Comparison of ENCODE assay signal across 8 cellular contexts in genomic region chr11:75399344-75400109, GRCh38. TPM values are rescaled to one million over a fixed set of nuclear protein-coding genes. Genes with fewer than 3 reads are reported as not detected.
DNase-seq lines count a peak whose midpoint lies in the region; ATAC-seq and TF ChIP-seq lines count a peak whose summit lies in the region.

Gene RPS3, plus strand, starts transcription at chr11:75399518. Its CDS starts 30 bp downstream, at chr11:75399548.

- H3K36me3 Mint-ChIP-seq in immature natural killer cell: peaks cover 9 to 30% (median 27%) of the 10 kb centered on the region in 3 donors

- H3K4me3 Mint-ChIP-seq in immature natural killer cell: peak within 1 kb of the TSS; percentile 93 to 97 (median 96)

- H3K36me3 ChIP-seq in WERI-Rb-1 (peaks cover 49% of the 10 kb centered on the region), mammary epithelial cell (ENCODE audit: insufficient read depth, low read length) (peaks cover 37% of the 10 kb centered on the region), spleen (peaks cover 0 to 40% (median 39%) of the 10 kb centered on the region in 6 donors)

- H3K27me3 ChIP-seq in WERI-Rb-1 (ENCODE audit: insufficient read depth, low read depth, severe bottlenecking): no peaks in the 10 kb centered on the region
- no peaks in the 10 kb centered on the region for H3K27me3 ChIP-seq in mammary epithelial cell (ENCODE audit: insufficient read depth, low read length)
- H3K27me3 ChIP-seq in spleen (replicated peaks in 1 of 7): no peaks in the 10 kb centered on the region

- TF ChIP-seq POLR2A in spleen (IDR thresholded peaks at IDR 0.05): peak; percentile 29 to 83 (median 55)

- ATAC-seq in GM18867 (IDR thresholded peaks at IDR 0.05; ENCODE audit: unreplicated experiment) (peak; percentile 87), HG03103 (IDR thresholded peaks at IDR 0.05; ENCODE audit: low read depth, unreplicated experiment) (peak; percentile 79)

- peak within 1 kb of the TSS; percentile 81 for H3K27ac ChIP-seq in WERI-Rb-1
- peak within 1 kb of the TSS; percentile 87 for H3K27ac ChIP-seq in mammary epithelial cell (ENCODE audit: insufficient read depth, low read depth, low read length)
- H3K27ac ChIP-seq in spleen: peak within 1 kb of the TSS; percentile 89 to 97 (median 95)

- TF ChIP-seq CTCF in AG04449 (IDR thresholded peaks at IDR 0.05; ENCODE audit: insufficient read depth, low read length, missing control alignments): peak; percentile 6
- TF ChIP-seq CTCF in WERI-Rb-1 (IDR thresholded peaks at IDR 0.05; ENCODE audit: low read depth, low read length): peak; percentile 26; the same call in 1 of the 2 replicates
- peak in 1 of 2 donors; percentile 26 for TF ChIP-seq CTCF in mammary epithelial cell (conservative IDR thresholded peaks at IDR 0.05 in 1 of 2, IDR thresholded peaks at IDR 0.05 in 1 of 2; ENCODE audit: extremely low read depth in 1 of 2, insufficient read depth in 1 of 2, low read depth in 1 of 2, low read length in 2 of 2)
- TF ChIP-seq CTCF in spleen (IDR thresholded peaks at IDR 0.05 in 8 of 11, conservative IDR thresholded peaks at IDR 0.05 in 3 of 11): peak in 5 of 11 experiments; percentile 8 to 28 (median 20)

- H3K4me3 ChIP-seq in AG04449 (ENCODE audit: low read depth, low read length): peak within 1 kb of the TSS; percentile 97
- peak within 1 kb of the TSS; percentile 96 for H3K4me3 ChIP-seq in WERI-Rb-1 (ENCODE audit: low read depth, low read length)
- peak within 1 kb of the TSS; percentile 84 to 90 (median 89) for H3K4me3 ChIP-seq in mammary epithelial cell (replicated peaks in 1 of 3; ENCODE audit: insufficient read depth in 1 of 3, low read depth in 2 of 3, low read length in 3 of 3)
- H3K4me3 ChIP-seq in spleen: peak within 1 kb of the TSS; percentile 59 to 95 (median 72)

- WGBS in mammary epithelial cell (ENCODE audit: low coverage, missing lambda C conversion rate): 0% methylated on average over 28 of the region's 53 CpGs
- WGBS in spleen, 5 donors: 0 to 1% (median 0%) methylated on average over 29 to 53 of the region's 53 CpGs

- peak within 1 kb of the TSS; percentile 81 for H3K4me2 ChIP-seq in mammary epithelial cell (ENCODE audit: insufficient read depth, low read depth, low read length)

- POLR2A ChIA-PET in AG04449 (lab: Yijun Ruan, JAX): interaction anchor here (0.7 to 2.0 kb wide), 5 partner anchors 12 to 210 kb away, joined by 3 to 8 read pairs (median 4); no protein-coding TSS in a partner anchor

- peaks cover 40 to 56% of the 10 kb centered on the region in 2 donors for H3K4me1 Mint-ChIP-seq in immature natural killer cell

- in situ Hi-C loops in mammary epithelial cell (cut with MboI; ENCODE audit: low sequenced_read_pairs in 2 of 2): loop anchor here in 1 of 2 donors (10.0 kb wide), 1 partner anchor 135 kb away; no protein-coding TSS in a partner anchor

- CTCF ChIA-PET in AG04449 (lab: Yijun Ruan, JAX) (interaction anchor here (0.8 to 5.8 kb wide), 10 partner anchors 9 to 133 kb away, joined by 3 to 66 read pairs (median 12); no protein-coding TSS in a partner anchor), mammary epithelial cell (lab: Charles Lee; ENCODE audit: low non-redundant PET) (no interaction called here)

- peak within 1 kb of the TSS; percentile 93 to 98 (median 96) for H3K27ac Mint-ChIP-seq in immature natural killer cell

- H3K4me1 ChIP-seq in mammary epithelial cell (ENCODE audit: insufficient read depth, low read length) (peaks cover 30% of the 10 kb centered on the region), spleen (peaks cover 22 to 74% (median 54%) of the 10 kb centered on the region in 6 donors)

- dilution Hi-C loops in mammary epithelial cell (cut with HindIII; ENCODE audit: low sequenced_read_pairs): loop anchor here (5.0 kb wide), 1 partner anchor 127 kb away; no protein-coding TSS in a partner anchor

- H3K79me2 ChIP-seq in mammary epithelial cell (ENCODE audit: insufficient read depth, low read length): peaks cover 53% of the 10 kb centered on the region

- H3K9me3 ChIP-seq in WERI-Rb-1 (ENCODE audit: severe bottlenecking): no peaks in the 10 kb centered on the region
- H3K9me3 ChIP-seq in mammary epithelial cell (replicated peaks; ENCODE audit: insufficient read depth, low read length): no peaks in the 10 kb centered on the region
- H3K9me3 ChIP-seq in spleen: no peaks in the 10 kb centered on the region

- peaks cover 0 to 3% (median 1%) of the 10 kb centered on the region in 3 donors for H3K27me3 Mint-ChIP-seq in immature natural killer cell (ENCODE audit: low read depth in 3 of 3)

- H2AFZ ChIP-seq in mammary epithelial cell (ENCODE audit: low read depth, low read length): peak within 1 kb of the TSS; percentile 70

- BruUV-seq in mammary epithelial cell (replicated peaks; lab: Mats Ljungman, UMichigan): TSS peak; percentile 66

- peak within 1 kb of the TSS; percentile 99 for H3K9ac ChIP-seq in mammary epithelial cell (ENCODE audit: insufficient read depth, low read length)

- peaks cover 23% of the 10 kb centered on the region for H4K20me1 ChIP-seq in mammary epithelial cell (ENCODE audit: insufficient read depth, low read length)

- no peaks in the 10 kb centered on the region for H3K9me3 Mint-ChIP-seq in immature natural killer cell

- intact Hi-C loops in mammary epithelial cell (cut with micrococcal nuclease) (no loop called here), spleen (cut with DNase I; ENCODE audit: low total_unique reads) (no loop called here)

- DNase-seq in AG04449 (ENCODE audit: low read depth, low spot score) (peak; percentile 50), NCI-H2196 (lab: John Stamatoyannopoulos, UW; ENCODE audit: unreplicated experiment) (peak; percentile 94), WERI-Rb-1 (peak; percentile 90), mammary epithelial cell (peak; percentile 89), immature natural killer cell (peak; percentile 85 to 86 (median 85)), spleen (peak; percentile 97)

RNA-seq across cellular contexts. Expression of gene RPS3, which starts in this region (rescaled TPM):
- 1,000 to 10,000 TPM; 1,423 to 2,367 TPM for total RNA-seq in mammary epithelial cell
- polyA plus RNA-seq in mammary epithelial cell: 3,767 TPM
- 2,014 TPM for polyA minus RNA-seq in mammary epithelial cell
- 1,000 to 10,000 TPM; 2,605 to 4,768 (median 2,974) TPM for polyA plus RNA-seq in immature natural killer cell
- 1,000 to 10,000 TPM; 1,482 to 2,624 (median 2,197) TPM for total RNA-seq in spleen
- polyA plus RNA-seq in spleen: 1,000 to 10,000 TPM; 4,940 to 5,449 (median 5,352) TPM

Comparison
In these comparisons a context has a peak if more than half of its experiments do, and no peak if none do; other contexts are left out.
1. Peak in every context shown above with its lines: DNase-seq, ATAC-seq, H3K4me3 ChIP-seq and H3K27ac ChIP-seq.